ENCODE assay signal across 21 cellular contexts in genomic region chr2:237128845-237129592, GRCh38. TPM values are rescaled to one million over a fixed set of nuclear protein-coding genes. Genes with fewer than 3 reads are reported as not detected.
DNase-seq lines count a peak whose midpoint lies in the region; ATAC-seq and TF ChIP-seq lines count a peak whose summit lies in the region.
"Had no signal": no experiment of that assay in that cellular context is flagged by ENCODE, and none has a peak within 500 bp of the region (broad histone marks: within the 10 kb centered on the region; RNA-seq: fewer than 3 reads in every experiment).

No MANE protein-coding gene starts in this region.

- intact Hi-C loops in breast epithelium (cut with DNase I; ENCODE audit: low total_unique reads): no loop called here
- intact Hi-C loops in mammary epithelial cell (cut with micrococcal nuclease): loop anchor here (2.0 kb wide), 1 partner anchor 14 kb away; no protein-coding TSS in a partner anchor

- H3K4me2 ChIP-seq in mammary epithelial cell (ENCODE audit: insufficient read depth, low read depth, low read length): no peak overlapping the region
- H3K4me2 ChIP-seq in trophoblast cell (ENCODE audit: low read length): no peak overlapping the region

- no peak overlapping the region for H3K23ac ChIP-seq in trophoblast cell (ENCODE audit: low read length)

- CTCF ChIA-PET in mammary epithelial cell (lab: Charles Lee; ENCODE audit: low non-redundant PET): no interaction called here

- no peak overlapping the region for H2BK120ac ChIP-seq in trophoblast cell (ENCODE audit: insufficient read depth, low read length, poor library complexity)

- H4K20me1 ChIP-seq in mammary epithelial cell (ENCODE audit: insufficient read depth, low read length): no peaks in the 10 kb centered on the region

- H3K79me1 ChIP-seq in trophoblast cell (ENCODE audit: low read length): peaks cover 4% of the 10 kb centered on the region

- peak overlapping the region; percentile 41 to 82 for H3K27ac ChIP-seq in breast epithelium
- no peak overlapping the region for H3K27ac ChIP-seq in mammary epithelial cell (ENCODE audit: insufficient read depth, low read depth, low read length)
- peak overlapping the region; percentile 62 for H3K27ac ChIP-seq in brain microvascular endothelial cell
- no peak overlapping the region for H3K27ac ChIP-seq in trophoblast cell (ENCODE audit: low read depth, low read length)

- no peak overlapping the region for H3K14ac ChIP-seq in trophoblast cell (ENCODE audit: low read length)

- no peak overlapping the region for H2BK12ac ChIP-seq in trophoblast cell (ENCODE audit: low read length)

- dilution Hi-C loops in mammary epithelial cell (cut with HindIII; ENCODE audit: low sequenced_read_pairs): no loop called here

- H4K12ac ChIP-seq in trophoblast cell (ENCODE audit: low read depth, low read length): no peak overlapping the region

- H3K9me3 ChIP-seq in breast epithelium (no peaks in the 10 kb centered on the region), mammary epithelial cell (replicated peaks; ENCODE audit: insufficient read depth, low read length) (no peaks in the 10 kb centered on the region), trophoblast cell (ENCODE audit: insufficient read depth, low read depth, low read length) (peaks cover 22% of the 10 kb centered on the region)
- H3K9me3 ChIP-seq: HAP-1, ovary had no signal

- no peak overlapping the region for H2BK5ac ChIP-seq in trophoblast cell (ENCODE audit: low read depth, low read length, poor library complexity)

- no peak for TF ChIP-seq CTCF in breast epithelium (IDR thresholded peaks at IDR 0.05)
- TF ChIP-seq CTCF in mammary epithelial cell (conservative IDR thresholded peaks at IDR 0.05 in 1 of 2, IDR thresholded peaks at IDR 0.05 in 1 of 2; ENCODE audit: extremely low read depth in 1 of 2, insufficient read depth in 1 of 2, low read depth in 1 of 2, low read length in 2 of 2): no peak
- no peak for TF ChIP-seq CTCF in brain microvascular endothelial cell (IDR thresholded peaks at IDR 0.05; ENCODE audit: low read depth, low read length, missing control alignments)

- no peak overlapping the region for H2AFZ ChIP-seq in mammary epithelial cell (ENCODE audit: low read depth, low read length)
- no peak overlapping the region for H2AFZ ChIP-seq in trophoblast cell (ENCODE audit: insufficient read depth, low read length, poor library complexity)

- BruUV-seq in mammary epithelial cell (replicated peaks; lab: Mats Ljungman, UMichigan): no TSS peak

- ATAC-seq in activated CD4-positive, CD25-positive, alpha-beta regulatory T cell treated with anti-CD3 and anti-CD28 coated beads, Interleukin-2, amount 50 U/mL, for 24 hours: no peak
- ATAC-seq: natural killer cell treated with Interleukin-12 subunit alpha and Interleukin-12 subunit beta and Interleukin-15 and Interleukin-18, amount 100 ng/mL, for 72 hours; stimulated activated memory B cell treated with anti-CD40 and anti-IgM and Interleukin-4, amounts not matched to agents 10 μg/mL and 1 μg/mL and 100 μg/mL, for 72 hours had no signal

- H3K4me3 ChIP-seq in breast epithelium: peak overlapping the region in 1 of 3 donors; percentile 3
- H3K4me3 ChIP-seq in mammary epithelial cell (replicated peaks in 1 of 3; ENCODE audit: insufficient read depth in 1 of 3, low read depth in 2 of 3, low read length in 3 of 3): no peak overlapping the region
- no peak overlapping the region for H3K4me3 ChIP-seq in brain microvascular endothelial cell (ENCODE audit: low read depth, low read length)
- H3K4me3 ChIP-seq in trophoblast cell (ENCODE audit: low read depth, low read length): peak overlapping the region; percentile 4
- H3K4me3 ChIP-seq: dorsolateral prefrontal cortex, HAP-1, ovary had no signal

- no peak overlapping the region for H4K91ac ChIP-seq in trophoblast cell (ENCODE audit: low read depth, low read length)

- H3K27me3 ChIP-seq in breast epithelium (no peaks in the 10 kb centered on the region), mammary epithelial cell (ENCODE audit: insufficient read depth, low read length) (no peaks in the 10 kb centered on the region), brain microvascular endothelial cell (replicated peaks) (no peaks in the 10 kb centered on the region), trophoblast cell (ENCODE audit: insufficient read depth, low read length) (no peaks in the 10 kb centered on the region)
- H3K27me3 ChIP-seq: ovary had no signal

- no peaks in the 10 kb centered on the region for H3K36me3 ChIP-seq in breast epithelium
- no peaks in the 10 kb centered on the region for H3K36me3 ChIP-seq in mammary epithelial cell (ENCODE audit: insufficient read depth, low read length)
- H3K36me3 ChIP-seq in brain microvascular endothelial cell (replicated peaks): no peaks in the 10 kb centered on the region
- no peaks in the 10 kb centered on the region for H3K36me3 ChIP-seq in trophoblast cell (ENCODE audit: control insufficient read depth in 1 of 2, insufficient read depth in 2 of 2, low read length in 2 of 2)
- H3K36me3 ChIP-seq: HAP-1, ovary had no signal

- no peak overlapping the region for H3K4ac ChIP-seq in trophoblast cell (ENCODE audit: low read depth, low read length)

- no peaks in the 10 kb centered on the region for H3K4me1 ChIP-seq in breast epithelium
- peaks cover 13% of the 10 kb centered on the region for H3K4me1 ChIP-seq in mammary epithelial cell (ENCODE audit: insufficient read depth, low read length)
- H3K4me1 ChIP-seq in trophoblast cell (ENCODE audit: control insufficient read depth in 1 of 2, insufficient read depth in 2 of 2, low read length in 2 of 2): peaks cover 4 to 6% of the 10 kb centered on the region in 2 experiments
- H3K4me1 ChIP-seq: HAP-1 had no signal

- H2AK5ac ChIP-seq in trophoblast cell (ENCODE audit: low read length): no peak overlapping the region

- H3K9ac ChIP-seq in mammary epithelial cell (ENCODE audit: insufficient read depth, low read length) (no peak overlapping the region), trophoblast cell (ENCODE audit: low read length) (no peak overlapping the region)

- TF ChIP-seq POLR2A in breast epithelium (IDR thresholded peaks at IDR 0.05): no peak

- no peak overlapping the region for H4K8ac ChIP-seq in trophoblast cell (ENCODE audit: low read depth, low read length)

- in situ Hi-C loops in mammary epithelial cell (cut with MboI; ENCODE audit: low sequenced_read_pairs in 2 of 2): no loop called here
- in situ Hi-C loops in brain microvascular endothelial cell (cut with HindIII; ENCODE audit: low pct_ligation_motif_present, low sequenced_read_pairs): no loop called here

- 99% methylated on average over 10 of the region's 10 CpGs for WGBS in mammary epithelial cell (ENCODE audit: low coverage, missing lambda C conversion rate)
- 100% methylated on average over 1 of the region's 10 CpGs for WGBS in trophoblast cell (ENCODE audit: extremely low coverage, insufficient coverage, insufficient read length)

- H3K79me2 ChIP-seq in mammary epithelial cell (ENCODE audit: insufficient read depth, low read length): no peaks in the 10 kb centered on the region
- H3K79me2 ChIP-seq in trophoblast cell (ENCODE audit: control insufficient read depth, insufficient read depth, low read length, poor library complexity): no peaks in the 10 kb centered on the region

- DNase-seq in breast epithelium (ENCODE audit: low spot score in 2 of 2): no peak
- DNase-seq in mammary epithelial cell: no peak
- no peak for DNase-seq in brain microvascular endothelial cell
- no peak for DNase-seq in trophoblast cell
- DNase-seq in NCI-H524 treated with DMSO at 0.1 percent for 48 hours (lab: John Stamatoyannopoulos, UW): no peak
- DNase-seq in HK-2 (ENCODE audit: unreplicated experiment): no peak
- DNase-seq in NCI-H1417 (lab: John Stamatoyannopoulos, UW): no peak
- DNase-seq: activated effector memory CD4-positive, alpha-beta T cell treated with Interleukin-2 at 50 U/mL for 16 hours; activated naive CD8-positive, alpha-beta T cell treated with anti-CD3 and anti-CD28 coated beads, Interleukin-2, amount 10 ng/mL, durations not matched to agents 7 days and 5 days; cerebellar nuclear complex; DMS153; NCI-H1105; NCI-H2081; NCI-H2227 treated with DMSO at 0.1 percent for 48 hours; NCI-H748 treated with DMSO at 0.1 percent for 48 hours had no signal

- H3K18ac ChIP-seq in trophoblast cell (ENCODE audit: low read length): no peak overlapping the region

RNA-seq across cellular contexts. Expression of gene COPS8, which starts 43.3 kb away (rescaled TPM):
- 100 to 1,000 TPM in 2 of 3 donors, 10 to 100 TPM in 1; 88.8 to 205 (median 103) TPM for total RNA-seq in breast epithelium
- total RNA-seq in mammary epithelial cell: 100 to 1,000 TPM; 102 to 111 TPM
- 113 TPM for polyA plus RNA-seq in mammary epithelial cell
- 88.4 TPM for polyA minus RNA-seq in mammary epithelial cell
- polyA plus RNA-seq in trophoblast cell (2013): 29.9 and 33.6 TPM in 2 replicates

Comparison
In these comparisons a context has a peak if more than half of its experiments do, and no peak if none do; other contexts are left out.
1. H3K27ac ChIP-seq: peak in breast epithelium (2 of 2) and brain microvascular endothelial cell (single experiment); none in mammary epithelial cell (single experiment) and trophoblast cell (single experiment).